8 cellular contexts compared by ENCODE assay signal in the genomic region with DNA sequence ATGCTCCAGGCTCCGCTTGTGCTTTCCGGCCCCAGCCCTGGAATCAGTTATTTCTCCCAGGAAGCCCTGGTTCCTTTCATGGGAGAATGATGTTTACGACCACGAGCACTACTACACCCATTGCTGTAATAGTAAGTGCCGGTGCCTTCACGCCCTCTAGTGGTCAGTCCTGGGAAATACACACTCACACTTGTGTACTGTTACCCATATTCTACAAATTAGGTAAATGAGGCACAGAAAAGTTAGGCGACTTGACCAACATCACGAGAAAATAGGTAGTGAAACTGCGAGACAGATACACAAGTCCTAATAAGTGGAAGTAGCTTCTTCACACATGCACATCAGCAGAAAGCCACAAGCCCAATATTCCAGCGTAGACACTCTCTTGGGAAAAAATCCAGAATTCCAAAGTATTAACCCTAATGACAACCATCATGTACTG. TPM values are rescaled to one million over a fixed set of nuclear protein-coding genes. Genes with fewer than 3 reads are reported as not detected.
A peak's percentile ranks its signal among the peaks of the same experiment; 100 is the strongest.
DNase-seq lines count a peak whose midpoint lies in the region; ATAC-seq lines count a peak whose summit lies in the region.

No MANE protein-coding gene starts in this region.

- peaks cover 12% of the 10 kb centered on the region for H3K4me1 Mint-ChIP-seq in central memory CD8-positive, alpha-beta T cell

- peaks cover 69% of the 10 kb centered on the region for H3K27me3 Mint-ChIP-seq in central memory CD8-positive, alpha-beta T cell

- DNase-seq in CD1c-positive myeloid dendritic cell (ENCODE audit: extremely low spot score): peak; percentile 91
- DNase-seq in H4 (ENCODE audit: low spot score): peak; percentile 77
- DNase-seq in NCI-H345 treated with DMSO at 0.1 percent for 48 hours (lab: John Stamatoyannopoulos, UW; ENCODE audit: unreplicated experiment): peak; percentile 6
- DNase-seq in activated CD4-positive, CD25-positive, alpha-beta regulatory T cell treated with anti-CD3 and anti-CD28 coated beads, Interleukin-2, amount 50 U/mL, for 72 hours: peak; percentile 65
- DNase-seq in central memory CD8-positive, alpha-beta T cell (ENCODE audit: low spot score in 2 of 2): peak; percentile 65 to 67
- DNase-seq in left kidney (ENCODE audit: low read depth, low spot score): peak; percentile 69
- DNase-seq in stimulated activated CD4-positive, alpha-beta T cell treated with anti-CD3 and anti-CD28 coated beads, Interleukin-4, amount 100 ng/mL, for 48 hours (ENCODE audit: low read depth in 2 of 2): peak; percentile 56 to 67

- H3K4me3 Mint-ChIP-seq in central memory CD8-positive, alpha-beta T cell: no peak overlapping the region

- peak; percentile 81 for ATAC-seq in central memory CD8-positive, alpha-beta T cell (replicated peaks; ENCODE audit: extremely low read depth, poor library complexity, severe bottlenecking)
- no peak for ATAC-seq in HG03196 (IDR thresholded peaks at IDR 0.05; ENCODE audit: unreplicated experiment)

- no peak overlapping the region for H3K27ac Mint-ChIP-seq in central memory CD8-positive, alpha-beta T cell (ENCODE audit: low read depth)

- no peaks in the 10 kb centered on the region for H3K9me3 Mint-ChIP-seq in central memory CD8-positive, alpha-beta T cell

- no peaks in the 10 kb centered on the region for H3K36me3 Mint-ChIP-seq in central memory CD8-positive, alpha-beta T cell (ENCODE audit: insufficient read depth)

RNA-seq across cellular contexts. Expression of a gene that starts 21.7 kb away (rescaled TPM):
- 0.14 TPM in 1 of 2 replicates, not detected in the other for total RNA-seq in H4 (2014; rRNA removed; shearing (Covaris generic))

RNA-seq across cellular contexts. Expression of a gene that starts 29.3 kb away (rescaled TPM):
- not detected in 2 replicates for total RNA-seq in H4 (2014; rRNA removed; shearing (Covaris generic))

Comparison
In these comparisons a context has a peak if more than half of its experiments do, and no peak if none do; other contexts are left out.
1. DNase-seq: peak in every context shown above with its lines; median percentile 91 in CD1c-positive myeloid dendritic cell; 77 in H4; 69 in left kidney; 66 in central memory CD8-positive, alpha-beta T cell; 65 in activated CD4-positive, CD25-positive, alpha-beta regulatory T cell treated with anti-CD3 and anti-CD28 coated beads, Interleukin-2, amount 50 U/mL, for 72 hours; 62 in stimulated activated CD4-positive, alpha-beta T cell treated with anti-CD3 and anti-CD28 coated beads, Interleukin-4, amount 100 ng/mL, for 48 hours; 6 in NCI-H345 treated with DMSO at 0.1 percent for 48 hours.